22 cellular contexts compared by ENCODE assay signal in the genomic region with DNA sequence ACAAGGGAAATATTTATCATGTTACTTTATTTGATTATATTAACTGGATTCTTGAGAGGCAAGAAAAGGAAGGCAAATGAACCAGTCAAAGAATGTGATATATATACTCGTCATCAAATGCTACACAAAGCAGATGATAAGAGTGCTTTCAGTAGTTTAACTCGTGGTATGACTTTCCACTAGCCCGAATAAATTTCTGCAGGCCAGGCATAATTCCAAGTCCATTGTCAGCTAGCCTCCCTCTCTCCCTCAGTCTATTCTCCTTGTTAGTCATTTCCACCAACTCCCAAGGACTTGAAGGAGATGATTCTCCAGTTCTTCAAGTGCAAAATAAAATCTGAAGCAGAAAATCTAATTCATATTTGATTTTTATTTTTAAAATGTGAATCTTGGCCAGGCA.
A peak's percentile ranks its signal among the peaks of the same experiment; 100 is the strongest.
DNase-seq lines count a peak whose midpoint lies in the region; TF ChIP-seq lines count a peak whose summit lies in the region.
"Had no signal": no experiment of that assay in that cellular context is flagged by ENCODE, and none has a peak within 500 bp of the region (broad histone marks: within the 10 kb centered on the region; RNA-seq: fewer than 3 reads in every experiment).

No MANE protein-coding gene starts in this region.

- no peak for TF ChIP-seq CTCF in brain microvascular endothelial cell (IDR thresholded peaks at IDR 0.05; ENCODE audit: low read depth, low read length, missing control alignments)
- TF ChIP-seq CTCF in mesothelial cell of epicardium (IDR thresholded peaks at IDR 0.05; ENCODE audit: unreplicated experiment): no peak
- no peak for TF ChIP-seq CTCF in nephron progenitor cell (IDR thresholded peaks at IDR 0.05)

- H3K9me3 Mint-ChIP-seq in mesothelial cell of epicardium (no peaks in the 10 kb centered on the region), nephron progenitor cell (no peaks in the 10 kb centered on the region)
- H3K9me3 Mint-ChIP-seq: CD14-positive monocyte had no signal

- H3K27ac Mint-ChIP-seq in mesothelial cell of epicardium: peak overlapping the region; percentile 55
- no peak overlapping the region for H3K27ac Mint-ChIP-seq in nephron progenitor cell
- H3K27ac Mint-ChIP-seq: CD14-positive monocyte had no signal

- no peak overlapping the region for H3K4me3 Mint-ChIP-seq in mesothelial cell of epicardium
- H3K4me3 Mint-ChIP-seq in nephron progenitor cell: no peak overlapping the region
- H3K4me3 Mint-ChIP-seq: CD14-positive monocyte had no signal

- H3K36me3 ChIP-seq in SK-N-MC (ENCODE audit: insufficient read depth, low read length): no peaks in the 10 kb centered on the region
- H3K36me3 ChIP-seq in brain microvascular endothelial cell (replicated peaks): no peaks in the 10 kb centered on the region

- H3K36me3 Mint-ChIP-seq in mesothelial cell of epicardium (peaks cover 48% of the 10 kb centered on the region), nephron progenitor cell (ENCODE audit: low read depth) (peaks cover 92% of the 10 kb centered on the region)
- H3K36me3 Mint-ChIP-seq: CD14-positive monocyte had no signal

- no peaks in the 10 kb centered on the region for H3K27me3 Mint-ChIP-seq in mesothelial cell of epicardium (ENCODE audit: low read depth)
- no peaks in the 10 kb centered on the region for H3K27me3 Mint-ChIP-seq in nephron progenitor cell (ENCODE audit: low read depth, poor library complexity)

- H3K27me3 ChIP-seq in brain microvascular endothelial cell (replicated peaks): no peaks in the 10 kb centered on the region

- no peak overlapping the region for H3K9ac ChIP-seq in SK-N-MC (ENCODE audit: insufficient read length)

- H3K9me3 ChIP-seq in SK-N-MC (ENCODE audit: low read depth, low read length): no peaks in the 10 kb centered on the region

- H3K27ac ChIP-seq in SK-N-MC (0 out of 2 replicates have a peak overlapping the region, but pooled peaks have one; percentile 2), brain microvascular endothelial cell (no peak overlapping the region)

- no peak for DNase-seq in SK-N-MC (ENCODE audit: low read depth, low spot score)
- DNase-seq in brain microvascular endothelial cell: peak; percentile 10
- DNase-seq in mesothelial cell of epicardium (ENCODE audit: low spot score in 2 of 2, unreplicated experiment in 2 of 2): no peak
- no peak for DNase-seq in NOMO-1 treated with dmso at 0.1 percent for 144 hours (lab: John Stamatoyannopoulos, UW; ENCODE audit: unreplicated experiment)
- no peak for DNase-seq in NCI-H2196 treated with DMSO at 0.1 percent for 48 hours (lab: John Stamatoyannopoulos, UW; ENCODE audit: unreplicated experiment)
- DNase-seq in superior temporal gyrus (ENCODE audit: extremely low spot score): no peak
- no peak for DNase-seq in nephron progenitor cell
- DNase-seq: ACHN, AML-193, DMS53, EL, GF-D8, Karpas-422, MV-4-11, NCI-H1105 treated with DMSO at 0.1 percent for 48 hours, NCI-H1694, NCI-H2081, NCI-H2171, NCI-H524 treated with DMSO at 0.1 percent for 48 hours, NCI-H82, Right ventricle myocardium superior had no signal

- in situ Hi-C loops in brain microvascular endothelial cell (cut with HindIII; ENCODE audit: low pct_ligation_motif_present, low sequenced_read_pairs): no loop called here

- H3K4me3 ChIP-seq in SK-N-MC (no peak overlapping the region), brain microvascular endothelial cell (ENCODE audit: low read depth, low read length) (no peak overlapping the region)

- peaks cover 19% of the 10 kb centered on the region for H3K4me1 Mint-ChIP-seq in mesothelial cell of epicardium
- peaks cover 5% of the 10 kb centered on the region for H3K4me1 Mint-ChIP-seq in nephron progenitor cell
- H3K4me1 Mint-ChIP-seq: CD14-positive monocyte had no signal
